8 cellular contexts compared by ENCODE assay signal in the genomic region with DNA sequence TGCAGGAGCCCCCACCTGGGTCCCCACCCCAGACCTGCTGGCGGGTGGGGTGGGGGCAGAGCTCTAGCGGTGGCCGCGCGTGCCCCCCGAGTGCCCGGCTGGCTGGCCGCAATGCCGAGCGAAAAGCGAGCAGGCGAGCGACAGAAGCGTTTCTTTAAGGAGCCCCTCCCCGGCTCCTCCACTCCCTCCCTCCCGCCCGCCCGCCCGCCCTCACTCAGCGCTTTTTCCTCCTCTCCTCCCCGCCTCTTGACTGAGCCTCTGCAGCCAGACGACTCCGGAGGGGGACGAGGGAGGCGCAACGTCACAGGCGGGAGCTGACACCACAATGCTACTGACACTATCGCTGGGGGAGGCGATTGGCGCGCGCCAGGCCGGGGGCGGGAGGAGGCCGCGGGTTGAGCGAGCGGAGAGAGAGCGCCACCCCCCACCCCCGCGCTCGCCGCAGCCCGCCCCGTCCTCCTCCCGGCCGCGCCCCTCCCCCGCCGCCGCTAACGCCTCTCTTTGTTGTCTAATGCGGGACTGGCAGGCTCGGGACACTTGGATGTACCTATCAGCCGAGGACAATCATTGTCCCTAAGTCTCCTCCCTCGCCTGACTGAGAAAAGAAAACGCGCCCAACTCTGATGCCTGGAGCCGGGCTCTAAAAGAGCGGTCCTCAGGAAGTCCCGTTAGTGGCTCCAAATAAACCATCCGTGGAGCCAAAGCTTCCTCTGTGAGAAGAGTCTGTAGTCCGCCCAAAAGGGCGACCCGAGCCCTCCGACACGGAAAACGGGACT. TPM values are rescaled to one million over a fixed set of nuclear protein-coding genes. Genes with fewer than 3 reads are reported as not detected.
A peak's percentile ranks its signal among the peaks of the same experiment; 100 is the strongest.
DNase-seq lines count a peak whose midpoint lies in the region; ATAC-seq and TF ChIP-seq lines count a peak whose summit lies in the region.

A gene (minus strand): TSS at position 127 of the 776 bp plus-strand sequence. CDS start 313 bp downstream, outside the sequence.

- H3K9me3 ChIP-seq in osteoblast (ENCODE audit: low read depth, low read length): no peaks in the 10 kb centered on the region
- no peaks in the 10 kb centered on the region for H3K9me3 ChIP-seq in testis

- H3K4me3 ChIP-seq in osteoblast (ENCODE audit: insufficient read depth, low read length) (peak within 1 kb of the TSS; percentile 92), testis (peak within 1 kb of the TSS; percentile 84 to 93)

- peaks cover 33% of the 10 kb centered on the region for H3K27me3 Mint-ChIP-seq in activated naive CD8-positive, alpha-beta T cell treated with anti-CD3 and anti-CD28 coated beads for 36 hours
- H3K27me3 Mint-ChIP-seq in glutamatergic neuron (ENCODE audit: unreplicated experiment): peaks cover 34% of the 10 kb centered on the region

- TF ChIP-seq CTCF in glutamatergic neuron (IDR thresholded peaks at IDR 0.05; ENCODE audit: partially characterized antibody, unreplicated experiment) (no peak), osteoblast (IDR thresholded peaks at IDR 0.05; ENCODE audit: extremely low read depth, low read depth, low read length) (no peak), testis (IDR thresholded peaks at IDR 0.05) (no peak)

- H3K36me3 ChIP-seq in osteoblast (ENCODE audit: insufficient read depth, low read length) (peaks cover 3% of the 10 kb centered on the region), testis (ENCODE audit: low read depth, missing control alignments) (no peaks in the 10 kb centered on the region)

- H4K20me1 ChIP-seq in osteoblast (ENCODE audit: insufficient read depth, low read length): peaks cover 12% of the 10 kb centered on the region

- ATAC-seq in HG02678 (IDR thresholded peaks at IDR 0.05; ENCODE audit: unreplicated experiment): peak; percentile 76

- peak within 1 kb of the TSS; percentile 95 for H3K4me2 ChIP-seq in osteoblast (ENCODE audit: insufficient read depth, low read length)

- H3K79me2 ChIP-seq in osteoblast (ENCODE audit: insufficient read depth, low read length): peaks cover 19% of the 10 kb centered on the region

- peak within 1 kb of the TSS; percentile 97 for H2AFZ ChIP-seq in osteoblast (ENCODE audit: low read length)

- H3K27me3 ChIP-seq in osteoblast (ENCODE audit: insufficient read depth, low read length) (peaks cover 26% of the 10 kb centered on the region), testis (no peaks in the 10 kb centered on the region)

- intact Hi-C loops in testis (cut with DNase I; ENCODE audit: low total_unique reads): no loop called here

- DNase-seq in GM04504 (ENCODE audit: low read depth) (peak; percentile 91), NCI-H1105 (lab: John Stamatoyannopoulos, UW) (peak; percentile 81), SKM-1 treated with dmso at 0.1 percent for 144 hours (lab: John Stamatoyannopoulos, UW; ENCODE audit: unreplicated experiment) (peak; percentile 92), glutamatergic neuron (peak; percentile 98), osteoblast (ENCODE audit: insufficient read length, low spot score, missing footprints) (peak; percentile 99), testis (peak; percentile 97)
- DNase-seq in activated naive CD8-positive, alpha-beta T cell treated with anti-CD3 and anti-CD28 coated beads for 36 hours: peak; percentile 91

- H3K4me1 ChIP-seq in osteoblast (ENCODE audit: insufficient read depth, low read length) (peaks cover 4% of the 10 kb centered on the region), testis (peaks cover 11% of the 10 kb centered on the region)

- peaks cover 7% of the 10 kb centered on the region for H3K4me1 Mint-ChIP-seq in activated naive CD8-positive, alpha-beta T cell treated with anti-CD3 and anti-CD28 coated beads for 36 hours
- H3K4me1 Mint-ChIP-seq in glutamatergic neuron (ENCODE audit: low read depth, unreplicated experiment): peaks cover 19% of the 10 kb centered on the region

- H3K36me3 Mint-ChIP-seq in activated naive CD8-positive, alpha-beta T cell treated with anti-CD3 and anti-CD28 coated beads for 36 hours: no peaks in the 10 kb centered on the region
- peaks cover 4% of the 10 kb centered on the region for H3K36me3 Mint-ChIP-seq in glutamatergic neuron (ENCODE audit: unreplicated experiment)

- WGBS in testis, 2 donors: 0 to 2% methylated on average over 3 to 48 of the region's 68 CpGs

- TF ChIP-seq POLR2A in testis (IDR thresholded peaks at IDR 0.05): no peak

- peak within 1 kb of the TSS; percentile 83 for H3K27ac ChIP-seq in osteoblast (ENCODE audit: low read depth, low read length)
- peak within 1 kb of the TSS; percentile 85 to 97 for H3K27ac ChIP-seq in testis

- H3K27ac Mint-ChIP-seq in activated naive CD8-positive, alpha-beta T cell treated with anti-CD3 and anti-CD28 coated beads for 36 hours: peak within 1 kb of the TSS; percentile 81
- H3K27ac Mint-ChIP-seq in glutamatergic neuron (ENCODE audit: unreplicated experiment): peak within 1 kb of the TSS; percentile 98

- no peaks in the 10 kb centered on the region for H3K9me3 Mint-ChIP-seq in activated naive CD8-positive, alpha-beta T cell treated with anti-CD3 and anti-CD28 coated beads for 36 hours
- H3K9me3 Mint-ChIP-seq in glutamatergic neuron (ENCODE audit: unreplicated experiment): peaks cover 30% of the 10 kb centered on the region

- peak within 1 kb of the TSS; percentile 87 for H3K4me3 Mint-ChIP-seq in activated naive CD8-positive, alpha-beta T cell treated with anti-CD3 and anti-CD28 coated beads for 36 hours
- peak within 1 kb of the TSS; percentile 99 for H3K4me3 Mint-ChIP-seq in glutamatergic neuron (ENCODE audit: unreplicated experiment)

RNA-seq across cellular contexts. Expression of the gene that starts here (rescaled TPM):
- total RNA-seq in activated naive CD8-positive, alpha-beta T cell treated with anti-CD3 and anti-CD28 coated beads for 36 hours: under 1 TPM; 0.33 to 0.40 TPM
- total RNA-seq in glutamatergic neuron (ENCODE audit: unreplicated experiment) (96.2 TPM), osteoblast (11.2 and 15.2 TPM in 2 replicates), testis (100 to 1,000 TPM in 1 of 2 donors, 10 to 100 TPM in 1; 82.1 to 109 TPM)
- polyA plus RNA-seq in testis (ENCODE audit: insufficient read depth, low read depth, low replicate concordance): 55.3 TPM

Comparison
In these comparisons a context has a peak if more than half of its experiments do, and no peak if none do; other contexts are left out.
1. Peak in every context shown above with its lines: DNase-seq, ATAC-seq, H3K4me3 ChIP-seq and H3K27ac ChIP-seq.
2. Peak in DNase-seq in activated naive CD8-positive, alpha-beta T cell treated with anti-CD3 and anti-CD28 coated beads for 36 hours; RNA of the gene not detected or under 1 TPM.